ENCODE assay signal across 2 cellular contexts in genomic region chr2:100603945-100604633, GRCh38.
TF ChIP-seq lines count a peak whose summit lies in the region.

No MANE protein-coding gene starts in this region.

TF ChIP-seq in HEK293, 187 proteins besides CTCF, POLR2A, EP300 and RAD21 (continued from another document):
- peak; percentile 94 for TF ChIP-seq PRDM10 (tag by site-specific recombination; IDR thresholded peaks at IDR 0.05)

TF ChIP-seq in K562, 482 proteins besides CTCF, POLR2A, EP300 and RAD21:
- TF ChIP-seq, protein P1, sequence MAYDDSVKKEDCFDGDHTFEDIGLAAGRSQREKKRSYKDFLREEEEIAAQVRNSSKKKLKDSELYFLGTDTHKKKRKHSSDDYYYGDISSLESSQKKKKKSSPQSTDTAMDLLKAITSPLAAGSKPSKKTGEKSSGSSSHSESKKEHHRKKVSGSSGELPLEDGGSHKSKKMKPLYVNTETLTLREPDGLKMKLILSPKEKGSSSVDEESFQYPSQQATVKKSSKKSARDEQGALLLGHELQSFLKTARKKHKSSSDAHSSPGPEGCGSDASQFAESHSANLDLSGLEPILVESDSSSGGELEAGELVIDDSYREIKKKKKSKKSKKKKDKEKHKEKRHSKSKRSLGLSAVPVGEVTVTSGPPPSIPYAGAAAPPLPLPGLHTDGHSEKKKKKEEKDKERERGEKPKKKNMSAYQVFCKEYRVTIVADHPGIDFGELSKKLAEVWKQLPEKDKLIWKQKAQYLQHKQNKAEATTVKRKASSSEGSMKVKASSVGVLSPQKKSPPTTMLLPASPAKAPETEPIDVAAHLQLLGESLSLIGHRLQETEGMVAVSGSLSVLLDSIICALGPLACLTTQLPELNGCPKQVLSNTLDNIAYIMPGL (CRISPR knock-in tag; IDR thresholded peaks at IDR 0.05), result no peak
- TF ChIP-seq PRDM10 (IDR thresholded peaks at IDR 0.05; ENCODE audit: partially characterized antibody) (peak; percentile 37), PCBP2 (IDR thresholded peaks at IDR 0.05; ENCODE audit: low read depth, low read length, poor library complexity, severe bottlenecking) (no peak), MTA3 (IDR thresholded peaks at IDR 0.05; ENCODE audit: borderline replicate concordance) (no peak), ZNF589 (CRISPR knock-in tag; IDR thresholded peaks at IDR 0.05; ENCODE audit: low read depth) (no peak)
